Comparison of ENCODE assay signal across 10 cellular contexts in genomic region chrX:73213734-73214133, GRCh38. TPM values are rescaled to one million over a fixed set of nuclear protein-coding genes. Genes with fewer than 3 reads are reported as not detected.
DNase-seq lines count a peak whose midpoint lies in the region; ATAC-seq and TF ChIP-seq lines count a peak whose summit lies in the region.
"Had no signal": no experiment of that assay in that cellular context is flagged by ENCODE, and none has a peak within 500 bp of the region (broad histone marks: within the 10 kb centered on the region; RNA-seq: fewer than 3 reads in every experiment).

No MANE protein-coding gene starts in this region.

- H3K4me1 ChIP-seq in right atrium auricular region = no peaks in the 10 kb centered on the region
- no peaks in the 10 kb centered on the region for H3K4me1 ChIP-seq in aorta (ENCODE audit: control insufficient read depth in 1 of 2, insufficient read depth in 2 of 2, low read length in 2 of 2)

- DNase-seq in right atrium auricular region (ENCODE audit: low spot score) = no peak
- no peak for DNase-seq in Right ventricle myocardium superior
- no peak for DNase-seq in dorsolateral prefrontal cortex
- DNase-seq in natural killer cell treated with Interleukin-12 subunit alpha and Interleukin-12 subunit beta and Interleukin-15 and Interleukin-18, amount 100 ng/mL, for 72 hours (ENCODE audit: low spot score) = no peak
- DNase-seq in aorta = no peak
- DNase-seq in OCI-M1 (lab: John Stamatoyannopoulos, UW) = no peak
- DNase-seq: effector CD4-positive, alpha-beta T cell; stimulated activated CD4-positive, alpha-beta T cell treated with anti-CD3 and anti-CD28 coated beads, Interleukin-12 subunit alpha, Interleukin-12 subunit beta, amount 100 ng/mL, for 4 hours had no signal

- peaks cover 10 to 16% of the 10 kb centered on the region in 2 donors for H3K4me1 Mint-ChIP-seq in natural killer cell treated with Interleukin-12 subunit alpha and Interleukin-12 subunit beta and Interleukin-15 and Interleukin-18, amount 100 ng/mL, for 72 hours (ENCODE audit: low read depth in 2 of 2)

- H3K9me3 ChIP-seq in right atrium auricular region (no peaks in the 10 kb centered on the region), aorta (ENCODE audit: control insufficient read depth, low read length) (no peaks in the 10 kb centered on the region)

- H3K36me3 ChIP-seq in right atrium auricular region = no peaks in the 10 kb centered on the region
- no peaks in the 10 kb centered on the region for H3K36me3 ChIP-seq in aorta (ENCODE audit: control insufficient read depth in 1 of 2, insufficient read depth in 2 of 2, low read length in 1 of 2)

- no peaks in the 10 kb centered on the region for H3K9me3 Mint-ChIP-seq in natural killer cell treated with Interleukin-12 subunit alpha and Interleukin-12 subunit beta and Interleukin-15 and Interleukin-18, amount 100 ng/mL, for 72 hours

- H3K4me3 ChIP-seq in right atrium auricular region (peak overlapping the region; percentile 48 to 55), dorsolateral prefrontal cortex (peak overlapping the region; percentile 31 to 76 (median 60)), aorta (ENCODE audit: low read length in 2 of 2) (peak overlapping the region; percentile 71 to 77)

- peaks cover 25 to 29% of the 10 kb centered on the region in 2 donors for H3K27me3 Mint-ChIP-seq in natural killer cell treated with Interleukin-12 subunit alpha and Interleukin-12 subunit beta and Interleukin-15 and Interleukin-18, amount 100 ng/mL, for 72 hours

- peak overlapping the region; percentile 41 to 86 for H3K27ac Mint-ChIP-seq in natural killer cell treated with Interleukin-12 subunit alpha and Interleukin-12 subunit beta and Interleukin-15 and Interleukin-18, amount 100 ng/mL, for 72 hours

- H3K36me3 Mint-ChIP-seq in natural killer cell treated with Interleukin-12 subunit alpha and Interleukin-12 subunit beta and Interleukin-15 and Interleukin-18, amount 100 ng/mL, for 72 hours = peaks cover 7% of the 10 kb centered on the region

- intact Hi-C loops in Right ventricle myocardium superior (cut with DNase I) = no loop called here
- intact Hi-C loops in dorsolateral prefrontal cortex (cut with DNase I) = no loop called here
- intact Hi-C loops in aorta (cut with DNase I) = no loop called here

- no peaks in the 10 kb centered on the region for H3K27me3 ChIP-seq in right atrium auricular region
- H3K27me3 ChIP-seq in dorsolateral prefrontal cortex = peaks cover 0 to 56% (median 6%) of the 10 kb centered on the region in 45 donors
- H3K27me3 ChIP-seq in aorta (ENCODE audit: control insufficient read depth in 1 of 2, insufficient read depth in 2 of 2, low read length in 1 of 2) = no peaks in the 10 kb centered on the region

- ATAC-seq in Right ventricle myocardium superior (ENCODE audit: poor library complexity) = no peak
- no peak for ATAC-seq in natural killer cell treated with Interleukin-12 subunit alpha and Interleukin-12 subunit beta and Interleukin-15 and Interleukin-18, amount 100 ng/mL, for 72 hours
- no peak for ATAC-seq in aorta (ENCODE audit: low FRiP score)
- no peak for ATAC-seq in GM18868 (IDR thresholded peaks at IDR 0.05; ENCODE audit: unreplicated experiment)
- ATAC-seq in GM19324 (IDR thresholded peaks at IDR 0.05; ENCODE audit: low FRiP score, unreplicated experiment) = no peak

- peak overlapping the region; percentile 67 to 70 for H3K27ac ChIP-seq in right atrium auricular region
- peak overlapping the region in 51 of 59 donors; percentile 32 to 91 (median 81) for H3K27ac ChIP-seq in dorsolateral prefrontal cortex
- no peak overlapping the region for H3K27ac ChIP-seq in aorta (ENCODE audit: low read depth in 1 of 2, low read length in 2 of 2)

- TF ChIP-seq CTCF in right atrium auricular region (IDR thresholded peaks at IDR 0.05) (no peak), dorsolateral prefrontal cortex (IDR thresholded peaks at IDR 0.05 in 54 of 56, conservative IDR thresholded peaks at IDR 0.05 in 2 of 56; ENCODE audit: low read depth in 1 of 56, partially characterized antibody in 56 of 56) (no peak)

- H3K4me3 Mint-ChIP-seq in natural killer cell treated with Interleukin-12 subunit alpha and Interleukin-12 subunit beta and Interleukin-15 and Interleukin-18, amount 100 ng/mL, for 72 hours = peak overlapping the region; percentile 88

- 5 to 18% methylated on average over 5 of the region's 5 CpGs for WGBS in aorta, 2 donors

RNA-seq across cellular contexts. Expression of gene NAP1L2, which starts 0.9 kb away (rescaled TPM):
- total RNA-seq in right atrium auricular region = 1 to 10 TPM; 4.0 to 8.1 TPM
- total RNA-seq in Right ventricle myocardium superior = 5.4 TPM
- total RNA-seq in dorsolateral prefrontal cortex = 100 to 1,000 TPM in 83 of 120 experiments, 10 to 100 TPM in 37; 27.8 to 166 (median 120) TPM
- 1 to 10 TPM; 1.1 to 2.0 TPM for total RNA-seq in natural killer cell treated with Interleukin-12 subunit alpha and Interleukin-12 subunit beta and Interleukin-15 and Interleukin-18, amount 100 ng/mL, for 72 hours
- total RNA-seq in aorta = 1 to 10 TPM; 5.6 to 7.2 TPM
- 1 to 10 TPM; 3.1 to 4.3 TPM for polyA plus RNA-seq in aorta

Comparison
In these comparisons a context has a peak if more than half of its experiments do, and no peak if none do; other contexts are left out.
1. H3K27ac ChIP-seq: peak in right atrium auricular region (2 of 2) and dorsolateral prefrontal cortex (51 of 59); none in aorta (0 of 2).
2. Peak in every context shown above with its lines, with median percentiles within 50 percentile points of each other: H3K4me3 ChIP-seq.